Comparison of ENCODE assay signal across 22 cellular contexts in genomic region chr12:13422291-13422690, GRCh38.
A peak's percentile ranks its signal among the peaks of the same experiment; 100 is the strongest.
DNase-seq lines count a peak whose midpoint lies in the region; ATAC-seq, FAIRE-seq and TF ChIP-seq lines count a peak whose summit lies in the region.
"Had no signal": no experiment of that assay in that cellular context is flagged by ENCODE, and none has a peak within 500 bp of the region (broad histone marks: within the 10 kb centered on the region; RNA-seq: fewer than 3 reads in every experiment).

No MANE protein-coding gene starts in this region.

- H2AFZ ChIP-seq in osteoblast (ENCODE audit: low read length): no peak overlapping the region
- no peak overlapping the region for H2AFZ ChIP-seq in GM23248

- H3K27me3 ChIP-seq in bronchial epithelial cell (ENCODE audit: control insufficient read depth, insufficient read depth, low read length) (no peaks in the 10 kb centered on the region), osteoblast (ENCODE audit: insufficient read depth, low read length) (peaks cover 4% of the 10 kb centered on the region), GM23248 (replicated peaks; ENCODE audit: insufficient read depth) (no peaks in the 10 kb centered on the region; the same call in 1 of the 2 replicates)
- H3K27me3 ChIP-seq: BLaER1 had no signal

- ATAC-seq in HG02678 (IDR thresholded peaks at IDR 0.05; ENCODE audit: unreplicated experiment): no peak

- no peak overlapping the region for H3K9ac ChIP-seq in GM23248
- H3K9ac ChIP-seq: BLaER1 had no signal

- peaks cover 17% of the 10 kb centered on the region for H3F3A ChIP-seq in GM23248 (ENCODE audit: insufficient read depth)

- H4K20me1 ChIP-seq in osteoblast (ENCODE audit: insufficient read depth, low read length) (no peaks in the 10 kb centered on the region), GM23248 (ENCODE audit: insufficient read depth) (no peaks in the 10 kb centered on the region)
- H4K20me1 ChIP-seq: BLaER1 had no signal

- no peaks in the 10 kb centered on the region; the same call in 1 of the 2 replicates for H3K9me2 ChIP-seq in GM23248 (ENCODE audit: insufficient read depth)

- H3K4me1 ChIP-seq in osteoblast (ENCODE audit: insufficient read depth, low read length) (peaks cover 13% of the 10 kb centered on the region), GM23248 (ENCODE audit: insufficient read depth) (peaks cover 15% of the 10 kb centered on the region)
- H3K4me1 ChIP-seq: BE2C, BLaER1 had no signal

- H3K4me2 ChIP-seq in osteoblast (ENCODE audit: insufficient read depth, low read length): no peak overlapping the region
- H3K4me2 ChIP-seq in GM23248 (ENCODE audit: unreplicated experiment): no peak overlapping the region
- H3K4me2 ChIP-seq: BLaER1 had no signal

- DNase-seq in D721Med (ENCODE audit: insufficient read length, low spot score) (no peak), bronchial epithelial cell (ENCODE audit: low read depth) (peak; percentile 75), epithelial cell of prostate (ENCODE audit: low read depth, low spot score) (peak; percentile 16), osteoblast (ENCODE audit: insufficient read length, low spot score, missing footprints) (peak; percentile 53), GM23248 (no peak), NCI-H510A (lab: John Stamatoyannopoulos, UW) (no peak)
- DNase-seq: 8988T; ACHN; BE2C; C1 segment of cervical spinal cord; CD4-positive, alpha-beta memory T cell; CD4-positive, CD25-positive, alpha-beta regulatory T cell; CD8-positive, alpha-beta memory T cell; COR-L47; DMS79 treated with DMSO at 0.1 percent for 48 hours; GF-D8 had no signal

- in situ Hi-C loops in GM23248 (cut with MboI): no loop called here

- no peak for TF ChIP-seq CTCF in D721Med (IDR thresholded peaks at IDR 0.05; ENCODE audit: insufficient read depth, missing control alignments)
- no peak for TF ChIP-seq CTCF in bronchial epithelial cell (IDR thresholded peaks at IDR 0.05; ENCODE audit: insufficient read depth, low read length, severe bottlenecking)
- TF ChIP-seq CTCF in osteoblast (IDR thresholded peaks at IDR 0.05; ENCODE audit: extremely low read depth, low read depth, low read length): no peak

- WGBS in GM23248 (ENCODE audit: low coverage in 1 of 2, low lambda C conversion rate in 2 of 2, missing lambda C conversion rate in 2 of 2), 2 experiments: 65 to 79% methylated on average over 2 of the region's 2 CpGs

- FAIRE-seq in D721Med (lab: Jason Lieb, UNC): peak; percentile 11
- no peak for FAIRE-seq in bronchial epithelial cell (lab: Jason Lieb, UNC)
- FAIRE-seq: A204.1, G401.6, GM12891, GM19239 had no signal

- H3K36me3 ChIP-seq in bronchial epithelial cell (ENCODE audit: control insufficient read depth, insufficient read depth, low read length) (no peaks in the 10 kb centered on the region), osteoblast (ENCODE audit: insufficient read depth, low read length) (no peaks in the 10 kb centered on the region), GM23248 (ENCODE audit: low read depth) (no peaks in the 10 kb centered on the region)
- H3K36me3 ChIP-seq: BE2C, BLaER1 had no signal

- H3K9me3 ChIP-seq in osteoblast (ENCODE audit: low read depth, low read length) (no peaks in the 10 kb centered on the region), GM23248 (ENCODE audit: low read depth) (no peaks in the 10 kb centered on the region)
- H3K9me3 ChIP-seq: BE2C, BLaER1 had no signal

- H3K79me2 ChIP-seq in osteoblast (ENCODE audit: insufficient read depth, low read length) (no peaks in the 10 kb centered on the region), GM23248 (ENCODE audit: insufficient read depth) (no peaks in the 10 kb centered on the region)

- H3K27ac ChIP-seq in epithelial cell of prostate (no peak overlapping the region), osteoblast (ENCODE audit: low read depth, low read length) (no peak overlapping the region), GM23248 (no peak overlapping the region)
- H3K27ac ChIP-seq: BLaER1 had no signal

- H3K4me3 ChIP-seq in bronchial epithelial cell (ENCODE audit: low read depth, low read length) (no peak overlapping the region), osteoblast (ENCODE audit: insufficient read depth, low read length) (no peak overlapping the region), GM23248 (no peak overlapping the region)
- H3K4me3 ChIP-seq: BLaER1 had no signal

Comparison
In these comparisons a context has a peak if more than half of its experiments do, and no peak if none do; other contexts are left out.
1. DNase-seq: peak in bronchial epithelial cell (single experiment), epithelial cell of prostate (single experiment) and osteoblast (single experiment); none in D721Med (single experiment), GM23248 (single experiment) and NCI-H510A (single experiment).